In the genomic region with DNA sequence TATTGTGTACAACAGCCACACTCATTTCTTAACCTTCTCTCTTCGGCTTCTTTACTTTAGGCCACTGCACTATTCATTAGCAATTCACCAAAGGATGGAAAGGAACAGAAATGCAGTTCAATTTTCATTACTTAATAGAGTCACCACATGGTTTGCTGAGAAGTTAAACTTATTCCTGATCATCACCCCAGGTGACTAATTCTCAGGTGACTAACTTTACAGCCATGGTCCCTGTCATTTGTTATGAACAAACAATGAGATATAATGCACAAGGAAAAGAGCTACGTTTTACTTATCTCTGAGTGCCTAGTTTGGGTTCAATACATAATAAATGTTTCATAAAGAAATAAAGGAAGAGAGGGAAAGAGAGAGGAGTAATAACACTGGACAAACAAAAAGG, we compare ENCODE assay signal across 18 cellular contexts. TPM values are rescaled to one million over a fixed set of nuclear protein-coding genes. Genes with fewer than 3 reads are reported as not detected.
DNase-seq lines count a peak whose midpoint lies in the region; ATAC-seq, FAIRE-seq and TF ChIP-seq lines count a peak whose summit lies in the region.
"Had no signal": no experiment of that assay in that cellular context is flagged by ENCODE, and none has a peak within 500 bp of the region (broad histone marks: within the 10 kb centered on the region; RNA-seq: fewer than 3 reads in every experiment).

No MANE protein-coding gene starts in this region.

- ATAC-seq in left cardiac atrium: no peak
- ATAC-seq in mucosa of descending colon: peak; percentile 21
- ATAC-seq in HG03378 (IDR thresholded peaks at IDR 0.05; ENCODE audit: unreplicated experiment): no peak
- ATAC-seq: WTC11 had no signal

- H3K36me3 ChIP-seq in right atrium auricular region (no peaks in the 10 kb centered on the region), duodenal mucosa (ENCODE audit: control insufficient read depth in 1 of 2, insufficient read depth in 2 of 2, low read length in 2 of 2) (no peaks in the 10 kb centered on the region), mucosa of descending colon (ENCODE audit: low read depth) (no peaks in the 10 kb centered on the region)
- H3K36me3 ChIP-seq: Peyer's patch had no signal

- intact Hi-C loops in left cardiac atrium (cut with DNase I): no loop called here
- intact Hi-C loops in mucosa of descending colon (cut with DNase I, micrococcal nuclease): no loop called here

- H3K27ac ChIP-seq in right atrium auricular region (peak overlapping the region; percentile 81 to 93), duodenal mucosa (ENCODE audit: low read depth, low read length) (no peak overlapping the region)
- H3K27ac ChIP-seq: HL-60, parathyroid adenoma had no signal

- H3K27me3 ChIP-seq in right atrium auricular region: no peaks in the 10 kb centered on the region
- H3K27me3 ChIP-seq in duodenal mucosa (ENCODE audit: control insufficient read depth in 1 of 2, insufficient read depth in 2 of 2, low read length in 2 of 2): no peaks in the 10 kb centered on the region
- H3K27me3 ChIP-seq: Peyer's patch had no signal

- DNase-seq in right atrium auricular region (ENCODE audit: low spot score): no peak
- DNase-seq in left cardiac atrium: no peak
- DNase-seq in mucosa of descending colon: no peak
- no peak for DNase-seq in urothelium cell line (ENCODE audit: low spot score)
- DNase-seq in pons (ENCODE audit: low spot score): no peak
- DNase-seq in GF-D8 (lab: John Stamatoyannopoulos, UW): no peak
- DNase-seq: activated gamma-delta T cell, Kasumi-1, NCI-H187 treated with DMSO at 0.1 percent for 48 hours, NCI-H510A, Peyer's patch had no signal

- peak; percentile 52 for FAIRE-seq in urothelium cell line (lab: Jason Lieb, UNC)
- FAIRE-seq: A204.1, frontal cortex had no signal

- H3K4me3 ChIP-seq in right atrium auricular region (no peak overlapping the region), duodenal mucosa (ENCODE audit: low read depth in 1 of 2, low read length in 2 of 2) (peak overlapping the region; percentile 62 to 65), mucosa of descending colon (no peak overlapping the region)

- H3K9me3 ChIP-seq in right atrium auricular region (no peaks in the 10 kb centered on the region), duodenal mucosa (ENCODE audit: control insufficient read depth in 1 of 2, low read length in 2 of 2) (no peaks in the 10 kb centered on the region), mucosa of descending colon (no peaks in the 10 kb centered on the region)
- H3K9me3 ChIP-seq: Peyer's patch had no signal

- no peak for TF ChIP-seq CTCF in right atrium auricular region (IDR thresholded peaks at IDR 0.05)
- TF ChIP-seq CTCF in mucosa of descending colon (IDR thresholded peaks at IDR 0.05): no peak

- peak overlapping the region in 1 of 2 donors; percentile 62 for H3K9ac ChIP-seq in duodenal mucosa (ENCODE audit: low read depth in 1 of 2, low read length in 2 of 2)
- H3K9ac ChIP-seq: parathyroid adenoma had no signal

- H3K4me1 ChIP-seq in right atrium auricular region (peaks cover 0 to 70% of the 10 kb centered on the region in 2 donors), duodenal mucosa (ENCODE audit: control insufficient read depth in 1 of 2, insufficient read depth in 2 of 2, low read length in 2 of 2) (peaks cover 24 to 35% of the 10 kb centered on the region in 2 donors), mucosa of descending colon (ENCODE audit: low read depth) (peaks cover 26% of the 10 kb centered on the region)
- H3K4me1 ChIP-seq: parathyroid adenoma had no signal

RNA-seq across cellular contexts. Expression of gene DST, which starts 45.8 kb away (rescaled TPM):
- total RNA-seq in right atrium auricular region (100 to 1,000 TPM; 257 to 285 TPM), left cardiac atrium (100 to 1,000 TPM; 190 to 213 TPM), mucosa of descending colon (100 to 1,000 TPM; 208 to 580 (median 356) TPM)

Comparison
In these comparisons a context has a peak if more than half of its experiments do, and no peak if none do; other contexts are left out.
1. H3K4me3 ChIP-seq: peak in duodenal mucosa (2 of 2); none in right atrium auricular region (0 of 2) and mucosa of descending colon (single experiment).